In genomic region chr17:74852237-74853047, GRCh38 we compare ENCODE assay signal across 8 cellular contexts. TPM values are rescaled to one million over a fixed set of nuclear protein-coding genes. Genes with fewer than 3 reads are reported as not detected.
A peak's percentile ranks its signal among the peaks of the same experiment; 100 is the strongest.
DNase-seq lines count a peak whose midpoint lies in the region; TF ChIP-seq lines count a peak whose summit lies in the region.
"Had no signal": no experiment of that assay in that cellular context is flagged by ENCODE, and none has a peak within 500 bp of the region (broad histone marks: within the 10 kb centered on the region; RNA-seq: fewer than 3 reads in every experiment).

No MANE protein-coding gene starts in this region.

- H3K9ac ChIP-seq in HUES64 (ENCODE audit: low read depth, low read length) = no peak overlapping the region

- H3K27me3 ChIP-seq in HUES64 (ENCODE audit: insufficient read depth, low read length) = peaks cover 93% of the 10 kb centered on the region

- TF ChIP-seq CTCF in fibroblast of pulmonary artery (IDR thresholded peaks at IDR 0.05; ENCODE audit: low read length, missing control alignments) = no peak

- H3K9me3 ChIP-seq in HUES64 (ENCODE audit: insufficient read depth, low read depth, low read length) = no peaks in the 10 kb centered on the region

- 12% methylated on average over 76 of the region's 76 CpGs for WGBS in HUES64

- peaks cover 4% of the 10 kb centered on the region; the same call in 1 of the 2 replicates for H3K4me1 ChIP-seq in HUES64 (ENCODE audit: insufficient read depth, low read length)

- no peaks in the 10 kb centered on the region for H3K36me3 ChIP-seq in HUES64 (ENCODE audit: insufficient read depth, low read length)

- peak; percentile 63 for DNase-seq in activated CD4-positive, alpha-beta T cell treated with anti-CD3 and anti-CD28 coated beads, Interleukin-2, amount 50 U/mL, for 1 hour
- DNase-seq in fibroblast of pulmonary artery (ENCODE audit: low read depth) = peak; percentile 23
- peak; percentile 66 to 72 for DNase-seq in stimulated activated CD4-positive, alpha-beta T cell treated with anti-CD3 and anti-CD28 coated beads, Interleukin-2, amount 100 ng/mL, for 24 hours
- no peak for DNase-seq in ureter (ENCODE audit: low spot score)
- no peak for DNase-seq in NOMO-1 (lab: John Stamatoyannopoulos, UW; ENCODE audit: unreplicated experiment in 2 of 2)
- DNase-seq in anterior cingulate cortex (lab: John Stamatoyannopoulos, UW) = no peak

- H3K27ac ChIP-seq in HUES64 (ENCODE audit: low read depth, low read length) = no peak overlapping the region

- H3K4me3 ChIP-seq in HUES64 (ENCODE audit: low read length) (peak overlapping the region; percentile 54), fibroblast of pulmonary artery (replicated peaks; ENCODE audit: low read depth, low read length) (no peak overlapping the region)

RNA-seq across cellular contexts. Expression of gene GRIN2C, which starts 7.2 kb away (rescaled TPM):
- 0.10 TPM for polyA plus RNA-seq in HUES64 (2013, experiment 1 of 2)
- not detected for polyA plus RNA-seq in HUES64 (2013, experiment 2 of 2)
- 0.23 TPM for total RNA-seq in ureter

RNA-seq across cellular contexts. Expression of gene FDXR, which starts 20.4 kb away (rescaled TPM):
- polyA plus RNA-seq in HUES64 (2013, experiment 1 of 2) = 18.9 TPM
- polyA plus RNA-seq in HUES64 (2013, experiment 2 of 2) = 15.8 TPM
- total RNA-seq in ureter = 18.4 TPM

RNA-seq across cellular contexts. Expression of gene FADS6, which starts 41.0 kb away (rescaled TPM):
- 0.60 TPM for polyA plus RNA-seq in HUES64 (2013, experiment 1 of 2)
- polyA plus RNA-seq in HUES64 (2013, experiment 2 of 2) = 0.32 TPM
- 7.3 TPM for total RNA-seq in ureter
- total RNA-seq: T-helper 2 cell treated with Interferon-gamma antibody and Interleukin-4, amounts not matched to agents 100 ng/mL and 5 ng/mL, for 36 hours had no signal

Comparison
In these comparisons a context has a peak if more than half of its experiments do, and no peak if none do; other contexts are left out.
1. DNase-seq: peak in activated CD4-positive, alpha-beta T cell treated with anti-CD3 and anti-CD28 coated beads, Interleukin-2, amount 50 U/mL, for 1 hour (single experiment), fibroblast of pulmonary artery (single experiment) and stimulated activated CD4-positive, alpha-beta T cell treated with anti-CD3 and anti-CD28 coated beads, Interleukin-2, amount 100 ng/mL, for 24 hours (2 of 2); none in ureter (single experiment), NOMO-1 (0 of 2) and anterior cingulate cortex (0 of 58).